Comparison of ENCODE assay signal across 8 cellular contexts in the genomic region with DNA sequence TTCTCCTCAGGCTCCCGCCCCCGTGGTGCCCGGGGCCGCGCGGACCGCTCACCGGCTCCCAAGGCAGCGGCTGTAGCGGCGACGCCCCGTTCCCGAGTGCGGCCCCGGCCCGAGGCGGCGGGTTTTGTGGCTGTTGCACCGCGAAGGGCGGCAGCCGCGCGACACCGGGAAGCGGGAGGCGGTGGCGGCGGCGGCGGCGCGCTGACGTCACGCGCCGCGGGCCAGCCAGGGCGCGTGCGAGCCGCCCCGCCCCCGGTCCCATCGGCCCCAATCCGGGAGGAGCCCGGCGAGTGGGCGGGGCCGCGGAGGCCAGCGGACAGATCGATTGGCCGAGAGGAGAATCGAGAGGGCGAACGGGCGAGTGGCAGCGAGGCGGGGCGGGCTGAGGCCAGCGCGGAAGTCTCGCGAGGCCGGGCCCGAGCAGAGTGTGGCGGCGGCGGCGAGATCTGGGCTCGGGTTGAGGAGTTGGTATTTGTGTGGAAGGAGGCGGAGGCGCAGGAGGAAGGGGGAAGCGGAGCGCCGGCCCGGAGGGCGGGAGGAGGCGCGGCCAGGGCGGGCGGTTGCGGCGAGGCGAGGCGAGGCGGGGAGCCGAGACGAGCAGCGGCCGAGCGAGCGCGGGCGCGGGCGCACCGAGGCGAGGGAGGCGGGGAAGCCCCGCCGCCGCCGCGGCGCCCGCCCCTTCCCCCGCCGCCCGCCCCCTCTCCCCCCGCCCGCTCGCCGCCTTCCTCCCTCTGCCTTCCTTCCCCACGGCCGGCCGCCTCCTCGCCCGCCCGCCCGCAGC. TPM values are rescaled to one million over a fixed set of nuclear protein-coding genes. Genes with fewer than 3 reads are reported as not detected.
DNase-seq lines count a peak whose midpoint lies in the region; ATAC-seq and TF ChIP-seq lines count a peak whose summit lies in the region.

A gene (plus strand): TSS at position 726 of the 781 bp plus-strand sequence. CDS start 101 bp downstream, outside the sequence.

- H3K36me3 ChIP-seq in heart right ventricle, result peaks cover 0 to 20% (median 0%) of the 10 kb centered on the region in 9 donors
- H3K36me3 ChIP-seq in upper lobe of right lung, result no peaks in the 10 kb centered on the region

- peak within 1 kb of the TSS; percentile 91 to 100 (median 99) for H3K4me3 ChIP-seq in heart right ventricle
- H3K4me3 ChIP-seq in upper lobe of right lung, result peak within 1 kb of the TSS; percentile 88

- peaks cover 37% of the 10 kb centered on the region for H3K4me1 Mint-ChIP-seq in progenitor cell of endocrine pancreas (ENCODE audit: low read depth)

- ATAC-seq in GM18498 (IDR thresholded peaks at IDR 0.05; ENCODE audit: unreplicated experiment) (peak; percentile 80), HG02885 (IDR thresholded peaks at IDR 0.05; ENCODE audit: poor library complexity, unreplicated experiment) (peak; percentile 77), heart right ventricle (peak; percentile 87 to 96 (median 93)), upper lobe of right lung (peak; percentile 91)

- no peaks in the 10 kb centered on the region for H3K27me3 Mint-ChIP-seq in progenitor cell of endocrine pancreas

- H3K9me3 ChIP-seq in heart right ventricle (no peaks in the 10 kb centered on the region), upper lobe of right lung (no peaks in the 10 kb centered on the region)

- DNase-seq in NCI-H1694 (lab: John Stamatoyannopoulos, UW) (peak; percentile 98), amniotic epithelial cell (ENCODE audit: low read depth) (peak; percentile 94), heart right ventricle (peak; percentile 99), progenitor cell of endocrine pancreas (ENCODE audit: low spot score, unreplicated experiment) (peak; percentile 99), upper lobe of right lung (peak; percentile 100)

- H3K36me3 Mint-ChIP-seq in progenitor cell of endocrine pancreas (ENCODE audit: insufficient read depth), result peaks cover 9% of the 10 kb centered on the region

- WGBS in heart right ventricle, 2 donors, result 0 to 1% methylated on average over 67 to 103 of the region's 123 CpGs

- H3K4me1 ChIP-seq in heart right ventricle, result peaks cover 13 to 57% (median 50%) of the 10 kb centered on the region in 9 donors
- peaks cover 46% of the 10 kb centered on the region for H3K4me1 ChIP-seq in upper lobe of right lung

- peak within 1 kb of the TSS; percentile 95 for H3K4me3 Mint-ChIP-seq in progenitor cell of endocrine pancreas (ENCODE audit: low read depth)

- H3K27me3 ChIP-seq in heart right ventricle (no peaks in the 10 kb centered on the region), upper lobe of right lung (no peaks in the 10 kb centered on the region)

- peak within 1 kb of the TSS; percentile 99 for H3K27ac Mint-ChIP-seq in progenitor cell of endocrine pancreas

- H3K9me3 Mint-ChIP-seq in progenitor cell of endocrine pancreas (ENCODE audit: low read depth), result no peaks in the 10 kb centered on the region

- no peak for TF ChIP-seq CTCF in heart right ventricle (IDR thresholded peaks at IDR 0.05)
- TF ChIP-seq CTCF in progenitor cell of endocrine pancreas (IDR thresholded peaks at IDR 0.05; ENCODE audit: unreplicated experiment), result no peak
- no peak for TF ChIP-seq CTCF in upper lobe of right lung (IDR thresholded peaks at IDR 0.05)

- H3K27ac ChIP-seq in heart right ventricle, result peak within 1 kb of the TSS; percentile 98 to 100 (median 99)
- peak within 1 kb of the TSS; percentile 98 for H3K27ac ChIP-seq in upper lobe of right lung

- intact Hi-C loops in T-helper 1 cell treated with Interleukin-12 subunit alpha and Interleukin-12 subunit beta and Interleukin-4 antibody, amounts not matched to agents 30 ng/mL and 1 ng/mL, for 36 hours (cut with micrococcal nuclease), result loop anchor here (1.0 to 10.0 kb wide), 7 partner anchors 17 to 1486 kb away; a partner anchor contains a TSS
- intact Hi-C loops in heart right ventricle (cut with DNase I), result loop anchor here in 1 of 10 donors (1.0 kb wide), 1 partner anchor 138 kb away; a partner anchor contains a TSS
- intact Hi-C loops in upper lobe of right lung (cut with DNase I), result no loop called here

RNA-seq across cellular contexts. Expression of the gene that starts here (rescaled TPM):
- 101 TPM in 2 replicates for total RNA-seq in T-helper 1 cell treated with Interleukin-12 subunit alpha and Interleukin-12 subunit beta and Interleukin-4 antibody, amounts not matched to agents 30 ng/mL and 1 ng/mL, for 36 hours
- total RNA-seq in heart right ventricle (10 to 100 TPM; 37.4 to 58.3 (median 48.6) TPM), progenitor cell of endocrine pancreas (86.6 and 90.2 TPM in 2 replicates), upper lobe of right lung (69.4 TPM)
- 10 to 100 TPM; 17.6 to 18.4 TPM for polyA plus RNA-seq in heart right ventricle

Comparison
In these comparisons a context has a peak if more than half of its experiments do, and no peak if none do; other contexts are left out.
1. Peak in every context shown above with its lines: DNase-seq, ATAC-seq, H3K4me3 ChIP-seq and H3K27ac ChIP-seq.